ENCODE assay signal across 23 cellular contexts in the genomic region with DNA sequence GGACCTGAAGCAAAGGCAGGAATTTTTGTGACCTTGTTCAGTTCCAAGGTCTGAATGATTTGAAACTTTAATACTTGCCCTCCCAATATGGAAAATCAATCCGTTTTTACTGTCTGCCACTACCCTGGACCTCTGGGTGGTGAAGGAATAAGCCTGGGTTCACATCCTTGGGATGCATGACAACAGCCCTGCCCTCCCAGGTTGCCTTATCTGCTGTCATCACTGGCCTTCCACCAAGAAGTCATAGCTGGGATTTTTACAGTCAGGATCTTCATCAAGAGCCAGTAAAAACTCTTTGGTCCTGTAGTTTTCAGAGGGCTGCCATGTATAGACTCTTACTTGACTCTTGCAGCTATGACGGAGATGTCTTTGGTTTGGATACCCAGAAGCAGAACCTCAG.
DNase-seq lines count a peak whose midpoint lies in the region; ATAC-seq and TF ChIP-seq lines count a peak whose summit lies in the region.
"Had no signal": no experiment of that assay in that cellular context is flagged by ENCODE, and none has a peak within 500 bp of the region (broad histone marks: within the 10 kb centered on the region; RNA-seq: fewer than 3 reads in every experiment).

No MANE protein-coding gene starts in this region.

- WGBS in IMR-90 (ENCODE audit: extremely low coverage in 2 of 2, insufficient read length in 1 of 2), 2 experiments = no CpG with 5 or more reads among the region's 2 CpGs
- 84 to 87% methylated on average over 2 of the region's 2 CpGs for WGBS in tibial nerve, 2 donors

- TF ChIP-seq EP300 in tibial nerve (IDR thresholded peaks at IDR 0.05) = no peak

- H3K27me3 ChIP-seq in IMR-90 (ENCODE audit: control insufficient read depth, insufficient read depth, low read length) (no peaks in the 10 kb centered on the region), mucosa of rectum (ENCODE audit: control insufficient read depth in 2 of 2, insufficient read depth in 2 of 2, low read length in 2 of 2) (no peaks in the 10 kb centered on the region), tibial nerve (no peaks in the 10 kb centered on the region)
- H3K27me3 ChIP-seq: esophagus squamous epithelium, ovary, Peyer's patch, uterus had no signal

- H3K27me3 Mint-ChIP-seq in activated naive CD4-positive, alpha-beta T cell treated with anti-CD3 and anti-CD28 coated beads for 36 hours (ENCODE audit: low read depth) = peaks cover 2% of the 10 kb centered on the region

- H2AK9ac ChIP-seq in IMR-90 (replicated peaks; ENCODE audit: low read depth, low read length, poor library complexity) = no peak overlapping the region

- POLR2A ChIA-PET in IMR-90 (lab: Charles Lee; ENCODE audit: unreplicated experiment) = no interaction called here

- peak overlapping the region; percentile 93 for H4K91ac ChIP-seq in IMR-90 (ENCODE audit: insufficient read depth, low read depth, low read length)

- H3K27ac ChIP-seq in IMR-90 (ENCODE audit: insufficient read depth, low read length) (peak overlapping the region; percentile 48; the same call in 1 of the 2 replicates), mucosa of rectum (ENCODE audit: low read depth in 2 of 2, low read length in 2 of 2) (peak overlapping the region; percentile 2 to 29), tibial nerve (no peak overlapping the region)
- H3K27ac ChIP-seq: esophagus squamous epithelium, ovary, uterus, WERI-Rb-1 had no signal

- no TSS peak for BruUV-seq in IMR-90 (replicated peaks; lab: Mats Ljungman, UMichigan)

- peak overlapping the region; percentile 32 for H3K18ac ChIP-seq in IMR-90 (ENCODE audit: low read depth, low read length)

- no peak overlapping the region for H3K56ac ChIP-seq in IMR-90 (ENCODE audit: extremely low read depth, insufficient read depth, low read length)

- H3K36me3 Mint-ChIP-seq in activated naive CD4-positive, alpha-beta T cell treated with anti-CD3 and anti-CD28 coated beads for 36 hours (ENCODE audit: low read depth) = no peaks in the 10 kb centered on the region
- H3K36me3 Mint-ChIP-seq: natural killer cell had no signal

- no peak for TF ChIP-seq RAD21 in IMR-90 (IDR thresholded peaks at IDR 0.05; ENCODE audit: low read length)

- peak overlapping the region; percentile 96 for H3K4ac ChIP-seq in IMR-90 (ENCODE audit: low read depth, low read length)

- peaks cover 26% of the 10 kb centered on the region for H3K36me3 ChIP-seq in IMR-90 (ENCODE audit: control insufficient read depth, insufficient read depth, low read length)
- no peaks in the 10 kb centered on the region for H3K36me3 ChIP-seq in mucosa of rectum (ENCODE audit: control insufficient read depth in 2 of 2, insufficient read depth in 2 of 2, low read length in 2 of 2)
- H3K36me3 ChIP-seq in tibial nerve = no peaks in the 10 kb centered on the region
- H3K36me3 ChIP-seq: esophagus squamous epithelium, ovary, Peyer's patch, uterus, WERI-Rb-1 had no signal

- H3K9me1 ChIP-seq in IMR-90 (ENCODE audit: insufficient read depth, low read length) = peaks cover 47% of the 10 kb centered on the region

- intact Hi-C loops in IMR-90 (cut with micrococcal nuclease) = no loop called here
- intact Hi-C loops in activated naive CD4-positive, alpha-beta T cell treated with anti-CD3 and anti-CD28 coated beads for 36 hours (cut with micrococcal nuclease) = no loop called here

- H3K4me3 ChIP-seq in AG10803 (ENCODE audit: low read length) (no peak overlapping the region), IMR-90 (ENCODE audit: insufficient read depth, low read depth, low read length) (no peak overlapping the region), fibroblast of the aortic adventitia (ENCODE audit: low read depth, low read length) (no peak overlapping the region), mucosa of rectum (ENCODE audit: low read length in 2 of 2) (peak overlapping the region in 1 of 2 donors; percentile 6), tibial nerve (no peak overlapping the region)
- H3K4me3 ChIP-seq: esophagus squamous epithelium, ovary, Peyer's patch, uterus had no signal

- no peak overlapping the region for H3K27ac Mint-ChIP-seq in activated naive CD4-positive, alpha-beta T cell treated with anti-CD3 and anti-CD28 coated beads for 36 hours
- H3K27ac Mint-ChIP-seq: activated T-helper 17 cell treated with anti-CD3 and anti-CD28 coated beads, Interleukin-2, amount 50 U/mL, for 72 hours; natural killer cell had no signal

- H2AK5ac ChIP-seq in IMR-90 (ENCODE audit: low read depth, low read length) = peak overlapping the region; percentile 88; the same call in 1 of the 2 replicates

- DNase-seq in AG10803 (ENCODE audit: low read depth) = peak; percentile 44
- DNase-seq in IMR-90 = no peak
- peak; percentile 33 for DNase-seq in fibroblast of the aortic adventitia (ENCODE audit: low read depth)
- DNase-seq in DMS 273 (lab: John Stamatoyannopoulos, UW; ENCODE audit: unreplicated experiment) = no peak
- no peak for DNase-seq in tibial nerve (ENCODE audit: low spot score in 2 of 2)
- DNase-seq in islet precursor cell = no peak
- DNase-seq in activated naive CD4-positive, alpha-beta T cell treated with anti-CD3 and anti-CD28 coated beads for 36 hours = no peak
- DNase-seq: DMS 273 treated with DMSO at 0.1 percent for 48 hours; esophagus squamous epithelium; GF-D8; HCEC 1CT; Karpas-422; natural killer cell; NCI-H1092 treated with DMSO at 0.1 percent for 48 hours; NCI-H2081; ovary; stimulated activated CD4-positive, alpha-beta T cell treated with anti-CD3 and anti-CD28 coated beads, Interleukin-15, amount 100 ng/mL, for 24 hours; T-helper 2 cell; uterus; WERI-Rb-1 had no signal

- in situ Hi-C loops in IMR-90 (cut with MboI; ENCODE audit: low sequenced_read_pairs) = no loop called here

- H4K5ac ChIP-seq in IMR-90 (ENCODE audit: low read depth, low read length) = peak overlapping the region; percentile 87

- H2BK15ac ChIP-seq in IMR-90 (ENCODE audit: low read depth, low read length) = peak overlapping the region; percentile 54; the same call in 2 of the 3 replicates

- no peak overlapping the region for H3K9ac ChIP-seq in IMR-90 (ENCODE audit: low read depth, low read length)
- no peak overlapping the region for H3K9ac ChIP-seq in mucosa of rectum (ENCODE audit: low read depth in 1 of 2, low read length in 2 of 2)

- H3K4me1 Mint-ChIP-seq in activated naive CD4-positive, alpha-beta T cell treated with anti-CD3 and anti-CD28 coated beads for 36 hours (ENCODE audit: low read depth) = peaks cover 3% of the 10 kb centered on the region
- H3K4me1 Mint-ChIP-seq: activated T-helper 17 cell treated with anti-CD3 and anti-CD28 coated beads, Interleukin-2, amount 50 U/mL, for 72 hours had no signal

- TF ChIP-seq CTCF in AG10803 (conservative IDR thresholded peaks at IDR 0.05; ENCODE audit: low read length) (no peak), IMR-90 (conservative IDR thresholded peaks at IDR 0.05; ENCODE audit: low read depth, low read length) (no peak), fibroblast of the aortic adventitia (IDR thresholded peaks at IDR 0.05; ENCODE audit: insufficient read depth, low read length) (no peak), tibial nerve (IDR thresholded peaks at IDR 0.05) (no peak)

- peak overlapping the region; percentile 77 to 80 for H4K8ac ChIP-seq in IMR-90 (ENCODE audit: low read depth in 2 of 2, low read length in 2 of 2)

- no peaks in the 10 kb centered on the region for H4K20me1 ChIP-seq in IMR-90 (ENCODE audit: insufficient read depth, low read length)

- H3K4me3 Mint-ChIP-seq in activated naive CD4-positive, alpha-beta T cell treated with anti-CD3 and anti-CD28 coated beads for 36 hours = no peak overlapping the region
- H3K4me3 Mint-ChIP-seq: activated T-helper 17 cell treated with anti-CD3 and anti-CD28 coated beads, Interleukin-2, amount 50 U/mL, for 72 hours; natural killer cell had no signal

- peaks cover 35% of the 10 kb centered on the region for H3K4me1 ChIP-seq in IMR-90 (ENCODE audit: control insufficient read depth, insufficient read depth, low read length)
- peaks cover 14 to 44% of the 10 kb centered on the region in 2 donors for H3K4me1 ChIP-seq in mucosa of rectum (ENCODE audit: control insufficient read depth in 2 of 2, insufficient read depth in 2 of 2, low read length in 2 of 2)
- peaks cover 0 to 27% (median 2%) of the 10 kb centered on the region in 4 donors for H3K4me1 ChIP-seq in tibial nerve
- H3K4me1 ChIP-seq: uterus had no signal

- H2BK20ac ChIP-seq in IMR-90 (ENCODE audit: low read depth, low read length) = peak overlapping the region; percentile 89

- peaks cover 43 to 83% of the 10 kb centered on the region in 2 experiments for H3K79me1 ChIP-seq in IMR-90 (ENCODE audit: low read depth in 1 of 2, low read length in 2 of 2)

- peak overlapping the region; percentile 52; the same call in 1 of the 2 replicates for H3K23ac ChIP-seq in IMR-90 (ENCODE audit: low read depth, low read length)

- no peak overlapping the region for H3K4me2 ChIP-seq in IMR-90 (ENCODE audit: low read depth, low read length)

- H3K9me3 ChIP-seq in IMR-90 (ENCODE audit: control insufficient read depth, insufficient read depth, low read length) (no peaks in the 10 kb centered on the region), mucosa of rectum (ENCODE audit: control insufficient read depth in 2 of 2, low read length in 2 of 2) (no peaks in the 10 kb centered on the region), tibial nerve (no peaks in the 10 kb centered on the region)
- H3K9me3 ChIP-seq: esophagus squamous epithelium, ovary, Peyer's patch, uterus had no signal

- CTCF ChIA-PET in IMR-90 (lab: Yijun Ruan, JAX) = interaction anchor here (0.9 kb wide), 1 partner anchor 33 kb away, joined by 5 read pairs; no protein-coding TSS in a partner anchor
- CTCF ChIA-PET in activated naive CD4-positive, alpha-beta T cell treated with anti-CD3 and anti-CD28 coated beads for 36 hours (lab: Charles Lee) = no interaction called here

- dilution Hi-C loops in IMR-90 (cut with HindIII; ENCODE audit: low sequenced_read_pairs, unreplicated experiment) = no loop called here

- ATAC-seq in IMR-90 (ENCODE audit: low read depth) = no peak
- ATAC-seq: activated T-helper 17 cell treated with anti-CD3 and anti-CD28 coated beads, Interleukin-2, amount 50 U/mL, for 72 hours; natural killer cell had no signal

- H3K14ac ChIP-seq in IMR-90 (replicated peaks; ENCODE audit: low read depth, low read length) = peak overlapping the region; percentile 75

- TF ChIP-seq POLR2A in IMR-90 (IDR thresholded peaks at IDR 0.05; ENCODE audit: low read depth, low read length) (no peak), tibial nerve (IDR thresholded peaks at IDR 0.05) (no peak)

- H3K9me3 Mint-ChIP-seq in activated naive CD4-positive, alpha-beta T cell treated with anti-CD3 and anti-CD28 coated beads for 36 hours = no peaks in the 10 kb centered on the region
- H3K9me3 Mint-ChIP-seq: activated T-helper 17 cell treated with anti-CD3 and anti-CD28 coated beads, Interleukin-2, amount 50 U/mL, for 72 hours; natural killer cell had no signal

- no peak overlapping the region for H2AFZ ChIP-seq in IMR-90 (replicated peaks; ENCODE audit: low read length, poor library complexity)

- H2BK120ac ChIP-seq in IMR-90 (ENCODE audit: low read depth, low read length) = peak overlapping the region; percentile 87

- H2BK5ac ChIP-seq in IMR-90 (ENCODE audit: low read depth, low read length, poor library complexity, severe bottlenecking) = peak overlapping the region; percentile 61

Comparison
In these comparisons a context has a peak if more than half of its experiments do, and no peak if none do; other contexts are left out.
1. DNase-seq: peak in AG10803 (single experiment) and fibroblast of the aortic adventitia (single experiment); none in IMR-90 (single experiment), DMS 273 (single experiment), tibial nerve (0 of 2), islet precursor cell (single experiment) and activated naive CD4-positive, alpha-beta T cell treated with anti-CD3 and anti-CD28 coated beads for 36 hours (single experiment).
2. H3K27ac ChIP-seq: peak in IMR-90 (single experiment) and mucosa of rectum (2 of 2); none in tibial nerve (0 of 4).